ENCODE assay signal across 8 cellular contexts in the genomic region with DNA sequence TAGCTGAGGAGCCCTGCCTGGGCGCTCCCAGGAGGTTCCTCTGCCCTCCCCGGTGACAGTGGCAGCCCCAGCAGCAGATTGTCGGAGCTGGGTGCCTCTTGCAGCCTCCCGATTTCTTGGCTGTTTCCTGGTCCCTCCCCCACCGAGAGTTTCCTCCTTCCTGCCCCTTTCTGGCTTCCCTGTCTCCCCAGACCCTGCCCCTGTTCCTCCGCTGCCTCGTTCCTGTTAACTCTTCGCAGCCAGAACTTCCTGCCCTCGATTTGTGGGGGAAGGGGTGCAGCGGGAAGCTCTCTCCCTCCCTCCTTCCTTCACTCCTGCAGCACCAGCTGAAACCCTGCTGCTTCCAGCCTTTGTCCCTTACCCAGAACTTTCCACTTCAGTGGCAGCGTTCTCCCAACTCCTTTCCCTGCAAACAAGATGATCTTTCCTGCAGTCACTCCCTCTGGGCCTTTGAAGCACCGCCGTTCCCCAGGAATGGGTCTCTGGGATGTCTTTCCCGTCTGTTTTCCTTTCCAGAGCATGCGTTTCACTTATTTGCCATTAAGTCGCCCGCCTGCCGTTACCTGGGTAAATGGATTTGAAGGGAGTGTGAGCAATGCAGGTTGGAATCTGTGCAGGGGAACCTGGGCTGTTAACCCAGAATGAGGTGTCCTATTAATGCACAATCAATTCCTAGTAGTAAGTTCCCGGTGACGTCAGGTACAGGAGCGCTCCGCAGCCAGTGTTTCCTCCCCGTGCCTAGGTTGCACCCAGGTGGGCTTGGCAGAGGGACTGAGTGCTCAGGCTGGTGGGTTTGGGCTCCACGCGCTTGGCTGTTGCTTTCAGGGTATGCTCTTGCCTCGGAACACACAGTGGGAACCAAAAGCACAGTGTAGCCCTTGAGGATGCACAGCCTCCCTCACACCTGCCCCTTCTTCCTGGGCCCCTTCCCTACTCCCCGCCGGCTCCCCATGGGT. TPM values are rescaled to one million over a fixed set of nuclear protein-coding genes. Genes with fewer than 3 reads are reported as not detected.
DNase-seq lines count a peak whose midpoint lies in the region; ATAC-seq and TF ChIP-seq lines count a peak whose summit lies in the region.

No MANE protein-coding gene starts in this region.

- H3K36me3 ChIP-seq in DOHH2 (ENCODE audit: control insufficient read depth, low read length), result peaks cover 87% of the 10 kb centered on the region
- peaks cover 59% of the 10 kb centered on the region for H3K36me3 ChIP-seq in NT2/D1 (ENCODE audit: insufficient read depth, insufficient read length, low read length)
- H3K36me3 ChIP-seq in upper lobe of left lung, result peaks cover 0 to 16% (median 3%) of the 10 kb centered on the region in 4 donors

- peak; percentile 61 for DNase-seq in NT2/D1 (ENCODE audit: low read depth, low spot score)
- peak; percentile 64 for DNase-seq in medulla oblongata (ENCODE audit: extremely low spot score)
- DNase-seq in upper lobe of left lung, result peak in 1 of 2 donors; percentile 73
- DNase-seq in NCI-H1092 treated with DMSO at 0.1 percent for 48 hours (lab: John Stamatoyannopoulos, UW), result no peak

- no peaks in the 10 kb centered on the region for H3K9me2 ChIP-seq in DOHH2 (replicated peaks; ENCODE audit: control insufficient read depth, low read length)

- no peaks in the 10 kb centered on the region for H3K27me3 ChIP-seq in DOHH2 (ENCODE audit: control insufficient read depth, low read length)
- H3K27me3 ChIP-seq in NT2/D1 (ENCODE audit: insufficient read depth, insufficient read length), result peaks cover 5% of the 10 kb centered on the region
- no peaks in the 10 kb centered on the region for H3K27me3 ChIP-seq in upper lobe of left lung

- TF ChIP-seq EP300 in upper lobe of left lung (IDR thresholded peaks at IDR 0.05), result no peak

- 20 to 28% methylated on average over 27 to 28 of the region's 28 CpGs for WGBS in upper lobe of left lung, 2 donors

- peaks cover 96% of the 10 kb centered on the region for H3K79me2 ChIP-seq in DOHH2 (ENCODE audit: control insufficient read depth, low read length)

- H3K4me3 ChIP-seq in DOHH2 (ENCODE audit: low read length), result peak overlapping the region; percentile 91
- no peak overlapping the region for H3K4me3 ChIP-seq in NT2/D1 (ENCODE audit: insufficient read length, low read depth)
- H3K4me3 ChIP-seq in upper lobe of left lung, result peak overlapping the region; percentile 8 to 99 (median 54)

- peaks cover 49% of the 10 kb centered on the region for H3F3A ChIP-seq in DOHH2 (ENCODE audit: control insufficient read depth, insufficient read depth)

- ATAC-seq in upper lobe of left lung (ENCODE audit: low FRiP score in 2 of 2) (peak in 1 of 2 donors; percentile 14), GM18519 (IDR thresholded peaks at IDR 0.05; ENCODE audit: low FRiP score, unreplicated experiment) (no peak), HG03025 (IDR thresholded peaks at IDR 0.05; ENCODE audit: low FRiP score, unreplicated experiment) (no peak)

- peaks cover 4% of the 10 kb centered on the region for H4K20me1 ChIP-seq in DOHH2 (ENCODE audit: control insufficient read depth, insufficient read depth, low read depth, low read length)

- H3K9me3 ChIP-seq in DOHH2 (ENCODE audit: control insufficient read depth, insufficient read depth, low read length) (no peaks in the 10 kb centered on the region), NT2/D1 (ENCODE audit: insufficient read depth, low read length) (no peaks in the 10 kb centered on the region), upper lobe of left lung (no peaks in the 10 kb centered on the region)

- TF ChIP-seq CTCF in DOHH2 (IDR thresholded peaks at IDR 0.05; ENCODE audit: low read depth, low read length, poor library complexity, severe bottlenecking), result no peak
- TF ChIP-seq CTCF in upper lobe of left lung (IDR thresholded peaks at IDR 0.05), result no peak

- TF ChIP-seq POLR2A in upper lobe of left lung (IDR thresholded peaks at IDR 0.05), result no peak

- peak overlapping the region; percentile 100 for H3K4me2 ChIP-seq in DOHH2 (ENCODE audit: low read length)

- peaks cover 86% of the 10 kb centered on the region for H3K4me1 ChIP-seq in DOHH2 (ENCODE audit: control insufficient read depth, low read length)
- H3K4me1 ChIP-seq in NT2/D1 (ENCODE audit: insufficient read depth, insufficient read length), result peaks cover 42% of the 10 kb centered on the region
- peaks cover 86 to 90% (median 88%) of the 10 kb centered on the region in 4 donors for H3K4me1 ChIP-seq in upper lobe of left lung

- H3K27ac ChIP-seq in DOHH2 (ENCODE audit: low read depth, low read length) (peak overlapping the region; percentile 100), cingulate gyrus (ENCODE audit: low read depth, low read length) (peak overlapping the region; percentile 85), upper lobe of left lung (peak overlapping the region; percentile 80 to 99 (median 94))

- peak overlapping the region; percentile 65 for H3K9ac ChIP-seq in NT2/D1 (ENCODE audit: insufficient read length, low read depth)

RNA-seq across cellular contexts. Expression of a gene that starts 4.3 kb away (rescaled TPM):
- total RNA-seq in upper lobe of left lung, result 100 to 1,000 TPM in 4 of 6 donors, 10 to 100 TPM in 2; 76.9 to 232 (median 117) TPM

RNA-seq across cellular contexts. Expression of a gene that starts 18.6 kb away (rescaled TPM):
- total RNA-seq in upper lobe of left lung, result 100 to 1,000 TPM in 2 of 6 donors, 10 to 100 TPM in 4; 47.4 to 221 (median 78.3) TPM

RNA-seq across cellular contexts. Expression of a gene that starts 32.8 kb away (rescaled TPM):
- total RNA-seq in upper lobe of left lung, result 10 to 100 TPM; 35.9 to 99.2 (median 53.8) TPM
